In the genomic region with DNA sequence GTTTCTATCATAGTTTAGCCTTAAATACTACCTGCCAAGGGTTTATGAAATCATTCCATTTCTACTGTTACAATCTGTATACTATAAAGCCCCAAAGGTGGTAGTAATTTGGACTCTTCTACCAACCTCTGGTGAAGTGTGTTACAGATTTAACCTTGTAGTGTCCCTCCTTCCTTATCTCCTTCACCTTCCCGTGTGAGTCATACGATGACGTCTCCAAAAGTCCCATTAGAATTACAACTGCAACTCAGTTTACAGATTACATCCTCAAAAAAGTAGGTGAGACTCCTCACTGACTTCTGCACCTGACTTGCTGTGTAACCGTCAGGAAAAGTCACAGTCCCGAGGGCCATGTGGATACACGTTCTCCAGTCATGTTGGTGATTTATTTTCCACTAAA, we compare ENCODE assay signal across 19 cellular contexts.
"Had no signal": no experiment of that assay in that cellular context is flagged by ENCODE, and none has a peak within 500 bp of the region (broad histone marks: within the 10 kb centered on the region; RNA-seq: fewer than 3 reads in every experiment).

No MANE protein-coding gene starts in this region.

- H3K27ac ChIP-seq: ascending aorta, dorsolateral prefrontal cortex, esophagus muscularis mucosa, left ventricle myocardium inferior, neural progenitor cell, thoracic aorta, upper lobe of left lung had no signal

- H3K36me3 Mint-ChIP-seq: activated naive CD4-positive, alpha-beta T cell treated with anti-CD3 and anti-CD28 coated beads, Interleukin-2, amount 50 U/mL, for 72 hours; immature natural killer cell; naive thymus-derived CD8-positive, alpha-beta T cell had no signal

- H3K27ac Mint-ChIP-seq: activated naive CD4-positive, alpha-beta T cell treated with anti-CD3 and anti-CD28 coated beads, Interleukin-2, amount 50 U/mL, for 72 hours; effector memory CD8-positive, alpha-beta T cell; immature natural killer cell; neural progenitor cell had no signal

- H3K4me3 Mint-ChIP-seq: effector memory CD8-positive, alpha-beta T cell; immature natural killer cell; mesothelial cell of epicardium; naive thymus-derived CD8-positive, alpha-beta T cell; neural progenitor cell had no signal

- H3K36me3 ChIP-seq: ascending aorta, esophagus muscularis mucosa, left ventricle myocardium inferior, neural progenitor cell, thoracic aorta, upper lobe of left lung, WERI-Rb-1 had no signal

- H3K4me1 Mint-ChIP-seq: immature natural killer cell; naive thymus-derived CD8-positive, alpha-beta T cell had no signal

- H3K9me3 Mint-ChIP-seq: activated naive CD4-positive, alpha-beta T cell treated with anti-CD3 and anti-CD28 coated beads, Interleukin-2, amount 50 U/mL, for 72 hours; effector memory CD8-positive, alpha-beta T cell; immature natural killer cell; mesothelial cell of epicardium; naive thymus-derived CD8-positive, alpha-beta T cell; neural progenitor cell had no signal

- ATAC-seq: activated naive CD4-positive, alpha-beta T cell treated with anti-CD3 and anti-CD28 coated beads, Interleukin-2, amount 50 U/mL, for 72 hours; effector memory CD8-positive, alpha-beta T cell; naive thymus-derived CD8-positive, alpha-beta T cell had no signal

- H3K27me3 ChIP-seq: ascending aorta, esophagus muscularis mucosa, neural progenitor cell, upper lobe of left lung had no signal

- H3K4me1 ChIP-seq: ascending aorta, esophagus muscularis mucosa, upper lobe of left lung had no signal

- DNase-seq: activated CD4-positive, alpha-beta T cell treated with anti-CD3 and anti-CD28 coated beads for 1 hour; activated T-cell treated with anti-CD3 and anti-CD28 coated beads, Interleukin-2, amount 50 U/mL, for 1 hour; central memory CD4-positive, alpha-beta T cell; dorsolateral prefrontal cortex; effector memory CD8-positive, alpha-beta T cell; immature natural killer cell; left ventricle myocardium inferior; naive thymus-derived CD8-positive, alpha-beta T cell; stimulated activated CD4-positive, alpha-beta T cell treated with anti-CD3 and anti-CD28 coated beads, Interleukin-4, amount 100 ng/mL, for 24 hours; stimulated activated naive CD4-positive, alpha-beta T cell treated with Interleukin-2 at 50 U/mL for 16 hours; T-helper 1 cell; upper lobe of left lung; WERI-Rb-1 had no signal

- H3K4me3 ChIP-seq: ascending aorta, dorsolateral prefrontal cortex, esophagus muscularis mucosa, left ventricle myocardium inferior, neural progenitor cell, thoracic aorta, upper lobe of left lung had no signal

- H3K9me3 ChIP-seq: ascending aorta, esophagus muscularis mucosa, left ventricle myocardium inferior, thoracic aorta, upper lobe of left lung had no signal
